Comparison of ENCODE assay signal across 1 cellular context in the genomic region with DNA sequence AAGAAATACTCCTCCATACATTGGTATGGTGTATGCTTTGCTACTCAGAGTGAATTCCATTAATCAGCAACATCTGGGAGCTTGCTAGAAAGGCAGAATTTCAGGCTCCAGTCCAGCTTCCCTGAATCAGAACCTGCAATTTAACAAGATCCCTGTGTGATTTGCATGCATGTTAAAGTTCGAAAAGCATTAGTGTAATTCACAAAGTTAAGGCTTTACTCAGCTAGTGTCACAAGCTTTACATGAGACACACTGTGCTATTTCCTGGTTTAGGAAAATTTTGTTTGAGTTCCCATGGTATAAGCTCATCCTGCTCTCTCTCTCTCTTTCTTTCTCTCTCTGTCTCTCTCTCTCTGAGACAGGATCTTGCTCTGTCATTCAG.
TF ChIP-seq lines count a peak whose summit lies in the region.

No MANE protein-coding gene starts in this region.

TF ChIP-seq in GM23338, 12 proteins besides CTCF, POLR2A, EP300 and RAD21 (continued from another document):
- no peak for TF ChIP-seq POLR2AphosphoS5 (IDR thresholded peaks at IDR 0.05; ENCODE audit: low read depth)
TF ChIP-seq in GM23338: peak in this region for 0.
